10 cellular contexts compared by ENCODE assay signal in genomic region chr21:45108808-45109800, GRCh38.
DNase-seq lines count a peak whose midpoint lies in the region; ATAC-seq and TF ChIP-seq lines count a peak whose summit lies in the region.
"Had no signal": no experiment of that assay in that cellular context is flagged by ENCODE, and none has a peak within 500 bp of the region (broad histone marks: within the 10 kb centered on the region; RNA-seq: fewer than 3 reads in every experiment).

No MANE protein-coding gene starts in this region.

- H3K27ac ChIP-seq in DOHH2 (ENCODE audit: low read depth, low read length) = peak overlapping the region; percentile 22; the same call in 1 of the 2 replicates
- no peak overlapping the region for H3K27ac ChIP-seq in parathyroid adenoma

- TF ChIP-seq CTCF in DOHH2 (IDR thresholded peaks at IDR 0.05; ENCODE audit: low read depth, low read length, poor library complexity, severe bottlenecking) (no peak), parathyroid adenoma (IDR thresholded peaks at IDR 0.05) (no peak)

- H3K4me3 Mint-ChIP-seq in activated naive CD8-positive, alpha-beta T cell = peak overlapping the region; percentile 79

- peak; percentile 7 for ATAC-seq in HG03571 (IDR thresholded peaks at IDR 0.05; ENCODE audit: unreplicated experiment)
- no peak for ATAC-seq in HG02588 (IDR thresholded peaks at IDR 0.05; ENCODE audit: unreplicated experiment)

- H3K36me3 ChIP-seq in DOHH2 (ENCODE audit: control insufficient read depth, low read length) (no peaks in the 10 kb centered on the region), parathyroid adenoma (ENCODE audit: control insufficient read depth, insufficient read depth, low read length) (no peaks in the 10 kb centered on the region)

- DNase-seq in retina = no peak
- DNase-seq in cortex of kidney (lab: John Stamatoyannopoulos, UW) = no peak
- no peak for DNase-seq in NCI-H345 (lab: John Stamatoyannopoulos, UW)
- DNase-seq: NCI-H1105, T1000 had no signal

- no peaks in the 10 kb centered on the region for H3K9me3 Mint-ChIP-seq in activated naive CD8-positive, alpha-beta T cell (ENCODE audit: low read depth)

- H2AFZ ChIP-seq in parathyroid adenoma = no peak overlapping the region

- peaks cover 4% of the 10 kb centered on the region for H3K36me3 Mint-ChIP-seq in activated naive CD8-positive, alpha-beta T cell

- H3K79me2 ChIP-seq in DOHH2 (ENCODE audit: control insufficient read depth, low read length) (no peaks in the 10 kb centered on the region), parathyroid adenoma (no peaks in the 10 kb centered on the region)

- H3K9me3 ChIP-seq in DOHH2 (ENCODE audit: control insufficient read depth, insufficient read depth, low read length) (no peaks in the 10 kb centered on the region), parathyroid adenoma (ENCODE audit: control insufficient read depth, low read length) (no peaks in the 10 kb centered on the region)

- peak overlapping the region; percentile 90 for H3K27ac Mint-ChIP-seq in activated naive CD8-positive, alpha-beta T cell

- H3F3A ChIP-seq in DOHH2 (ENCODE audit: control insufficient read depth, insufficient read depth) = peaks cover 13% of the 10 kb centered on the region

- peaks cover 23% of the 10 kb centered on the region; the same call in 1 of the 2 replicates for H4K20me1 ChIP-seq in DOHH2 (ENCODE audit: control insufficient read depth, insufficient read depth, low read depth, low read length)

- peak overlapping the region; percentile 48 for H3K4me2 ChIP-seq in DOHH2 (ENCODE audit: low read length)
- H3K4me2 ChIP-seq in parathyroid adenoma (ENCODE audit: low read length) = peak overlapping the region; percentile 19

- peaks cover 76% of the 10 kb centered on the region for H3K4me1 Mint-ChIP-seq in activated naive CD8-positive, alpha-beta T cell (ENCODE audit: low read depth)

- peak overlapping the region; percentile 36 for H3K4me3 ChIP-seq in DOHH2 (ENCODE audit: low read length)
- H3K4me3 ChIP-seq in parathyroid adenoma (ENCODE audit: low read depth, low read length) = no peak overlapping the region

- no peaks in the 10 kb centered on the region for H3K27me3 Mint-ChIP-seq in activated naive CD8-positive, alpha-beta T cell

- no peaks in the 10 kb centered on the region for H3K9me2 ChIP-seq in DOHH2 (replicated peaks; ENCODE audit: control insufficient read depth, low read length)

- peaks cover 87% of the 10 kb centered on the region for H3K27me3 ChIP-seq in DOHH2 (ENCODE audit: control insufficient read depth, low read length)
- no peaks in the 10 kb centered on the region for H3K27me3 ChIP-seq in parathyroid adenoma (ENCODE audit: control insufficient read depth, insufficient read depth, low read length)

- H3K9ac ChIP-seq in parathyroid adenoma = no peak overlapping the region

- H3K4me1 ChIP-seq in DOHH2 (ENCODE audit: control insufficient read depth, low read length) = peaks cover 82% of the 10 kb centered on the region
- no peaks in the 10 kb centered on the region for H3K4me1 ChIP-seq in parathyroid adenoma
